In genomic region chr11:1649021-1649420, GRCh38 we compare ENCODE assay signal across 17 cellular contexts. TPM values are rescaled to one million over a fixed set of nuclear protein-coding genes. Genes with fewer than 3 reads are reported as not detected.
A peak's percentile ranks its signal among the peaks of the same experiment; 100 is the strongest.
DNase-seq lines count a peak whose midpoint lies in the region; ATAC-seq and TF ChIP-seq lines count a peak whose summit lies in the region.
"Had no signal": no experiment of that assay in that cellular context is flagged by ENCODE, and none has a peak within 500 bp of the region (broad histone marks: within the 10 kb centered on the region; RNA-seq: fewer than 3 reads in every experiment).

No MANE protein-coding gene starts in this region.

- TF ChIP-seq POLR2A in spleen (IDR thresholded peaks at IDR 0.05) (no peak), adrenal gland (IDR thresholded peaks at IDR 0.05) (no peak)

- no peaks in the 10 kb centered on the region for H3K4me1 Mint-ChIP-seq in chondrocyte (ENCODE audit: low read depth)
- H3K4me1 Mint-ChIP-seq: CD8-positive, alpha-beta memory T cell had no signal

- intact Hi-C loops in spleen (cut with DNase I; ENCODE audit: low total_unique reads) (no loop called here), adrenal gland (cut with DNase I) (loop anchor here in 1 of 2 donors (10.0 kb wide), 1 partner anchor 506 kb away; no protein-coding TSS in a partner anchor)

- DNase-seq in NCI-H146 (lab: John Stamatoyannopoulos, UW): peak; percentile 15
- no peak for DNase-seq in NCI-H146 treated with DMSO at 0.1 percent for 48 hours (lab: John Stamatoyannopoulos, UW; ENCODE audit: unreplicated experiment)
- peak; percentile 18 for DNase-seq in NCI-H128 (lab: John Stamatoyannopoulos, UW; ENCODE audit: unreplicated experiment)
- DNase-seq in chondrocyte (ENCODE audit: low spot score): peak; percentile 58
- peak; percentile 56 for DNase-seq in spleen
- DNase-seq in adrenal gland: no peak
- DNase-seq: 8988T; AML-193; Caco-2; CD8-positive, alpha-beta memory T cell; DND-41; GDM1 had no signal

- no peaks in the 10 kb centered on the region for H3K36me3 Mint-ChIP-seq in chondrocyte (ENCODE audit: low read depth)
- H3K36me3 Mint-ChIP-seq: CD8-positive, alpha-beta memory T cell had no signal

- WGBS in spleen, 5 donors: 83 to 93% (median 89%) methylated on average over 14 of the region's 14 CpGs
- 80 to 91% (median 87%) methylated on average over 11 to 14 of the region's 14 CpGs for WGBS in adrenal gland, 4 donors

- no peak overlapping the region for H3K4me3 Mint-ChIP-seq in chondrocyte (ENCODE audit: unreplicated experiment)
- H3K4me3 Mint-ChIP-seq: CD8-positive, alpha-beta memory T cell had no signal

- H3K27me3 ChIP-seq in spleen (replicated peaks in 1 of 7): peaks cover 0 to 36% (median 8%) of the 10 kb centered on the region in 7 donors
- no peaks in the 10 kb centered on the region for H3K27me3 ChIP-seq in adrenal gland

- peaks cover 5 to 18% (median 13%) of the 10 kb centered on the region in 6 donors for H3K4me1 ChIP-seq in spleen
- peaks cover 0 to 8% of the 10 kb centered on the region in 2 donors for H3K4me1 ChIP-seq in adrenal gland (replicated peaks in 1 of 2)
- H3K4me1 ChIP-seq: HAP-1 had no signal

- TF ChIP-seq CTCF in chondrocyte (IDR thresholded peaks at IDR 0.05) (no peak), spleen (IDR thresholded peaks at IDR 0.05 in 8 of 11, conservative IDR thresholded peaks at IDR 0.05 in 3 of 11) (no peak), adrenal gland (IDR thresholded peaks at IDR 0.05) (no peak)

- no peaks in the 10 kb centered on the region for H3K9me3 ChIP-seq in spleen
- no peaks in the 10 kb centered on the region for H3K9me3 ChIP-seq in adrenal gland (replicated peaks in 1 of 3)
- H3K9me3 ChIP-seq: BLaER1, Caco-2, HAP-1 had no signal

- H3K36me3 ChIP-seq in spleen (no peaks in the 10 kb centered on the region), adrenal gland (replicated peaks in 1 of 2) (no peaks in the 10 kb centered on the region)
- H3K36me3 ChIP-seq: BLaER1, HAP-1 had no signal

- H3K9me3 Mint-ChIP-seq in chondrocyte (ENCODE audit: low read depth): no peaks in the 10 kb centered on the region
- H3K9me3 Mint-ChIP-seq: CD8-positive, alpha-beta memory T cell had no signal

- no peak for ATAC-seq in GM18909 (IDR thresholded peaks at IDR 0.05; ENCODE audit: poor library complexity, unreplicated experiment)
- ATAC-seq: HepG2 had no signal

- no peak overlapping the region for H3K27ac Mint-ChIP-seq in chondrocyte (ENCODE audit: unreplicated experiment)
- H3K27ac Mint-ChIP-seq: CD8-positive, alpha-beta memory T cell had no signal

- H3K27ac ChIP-seq in spleen (no peak overlapping the region), adrenal gland (no peak overlapping the region)
- H3K27ac ChIP-seq: BLaER1 had no signal

- H3K27me3 Mint-ChIP-seq in chondrocyte (ENCODE audit: low read depth): peaks cover 32% of the 10 kb centered on the region

- H3K4me3 ChIP-seq in spleen (no peak overlapping the region), adrenal gland (no peak overlapping the region)
- H3K4me3 ChIP-seq: BLaER1, HAP-1 had no signal

RNA-seq across cellular contexts. Expression of gene KRTAP5-5, which starts 19.4 kb away (rescaled TPM):
- total RNA-seq in chondrocyte (not detected in 3 replicates), spleen (not detected), adrenal gland (not detected)
- polyA plus RNA-seq in spleen (not detected), adrenal gland (not detected)
- total RNA-seq: Caco-2; CD8-positive, alpha-beta memory T cell; H1; HepG2 had no signal
- polyA plus RNA-seq: CD8-positive, alpha-beta memory T cell; HepG2 had no signal

RNA-seq across cellular contexts. Expression of gene KRTAP5-4, which starts 27.1 kb away (rescaled TPM):
- total RNA-seq in chondrocyte (not detected in 3 replicates), spleen (not detected), adrenal gland (not detected)
- polyA plus RNA-seq in spleen (not detected), adrenal gland (not detected)
- total RNA-seq: Caco-2; CD8-positive, alpha-beta memory T cell; H1; HepG2 had no signal
- polyA plus RNA-seq: CD8-positive, alpha-beta memory T cell; H1; HepG2 had no signal

RNA-seq across cellular contexts. Expression of gene KRTAP5-3, which starts 40.8 kb away (rescaled TPM):
- not detected in 3 replicates for total RNA-seq in chondrocyte
- not detected for total RNA-seq in spleen
- polyA plus RNA-seq in spleen: not detected
- total RNA-seq in adrenal gland: not detected
- not detected for polyA plus RNA-seq in adrenal gland
- total RNA-seq: Caco-2; CD8-positive, alpha-beta memory T cell; H1; HepG2 had no signal
- polyA plus RNA-seq: CD8-positive, alpha-beta memory T cell; H1; HepG2 had no signal

RNA-seq across cellular contexts. Expression of gene KRTAP5-6, which starts 48.0 kb away (rescaled TPM):
- not detected in 3 replicates for total RNA-seq in chondrocyte
- total RNA-seq in spleen: not detected
- polyA plus RNA-seq in spleen: not detected
- under 1 TPM in 1 of 8 donors, not detected in 7; 0.61 TPM for total RNA-seq in adrenal gland
- polyA plus RNA-seq in adrenal gland: not detected
- total RNA-seq: Caco-2; CD8-positive, alpha-beta memory T cell; H1; HepG2 had no signal
- polyA plus RNA-seq: CD8-positive, alpha-beta memory T cell; H1; HepG2 had no signal

RNA-seq across cellular contexts. Expression of gene KRTAP5-2, which starts 50.9 kb away (rescaled TPM):
- total RNA-seq in chondrocyte (not detected in 3 replicates), spleen (not detected), adrenal gland (not detected)
- polyA plus RNA-seq in spleen (not detected), adrenal gland (not detected)
- total RNA-seq: Caco-2; CD8-positive, alpha-beta memory T cell; H1; HepG2 had no signal
- polyA plus RNA-seq: H1, HepG2 had no signal

Comparison
In these comparisons a context has a peak if more than half of its experiments do, and no peak if none do; other contexts are left out.
1. DNase-seq: peak in NCI-H146 (single experiment), NCI-H128 (single experiment), chondrocyte (single experiment) and spleen (single experiment); none in NCI-H146 treated with DMSO at 0.1 percent for 48 hours (single experiment) and adrenal gland (0 of 7).